Comparison of ENCODE assay signal across 15 cellular contexts in the genomic region with DNA sequence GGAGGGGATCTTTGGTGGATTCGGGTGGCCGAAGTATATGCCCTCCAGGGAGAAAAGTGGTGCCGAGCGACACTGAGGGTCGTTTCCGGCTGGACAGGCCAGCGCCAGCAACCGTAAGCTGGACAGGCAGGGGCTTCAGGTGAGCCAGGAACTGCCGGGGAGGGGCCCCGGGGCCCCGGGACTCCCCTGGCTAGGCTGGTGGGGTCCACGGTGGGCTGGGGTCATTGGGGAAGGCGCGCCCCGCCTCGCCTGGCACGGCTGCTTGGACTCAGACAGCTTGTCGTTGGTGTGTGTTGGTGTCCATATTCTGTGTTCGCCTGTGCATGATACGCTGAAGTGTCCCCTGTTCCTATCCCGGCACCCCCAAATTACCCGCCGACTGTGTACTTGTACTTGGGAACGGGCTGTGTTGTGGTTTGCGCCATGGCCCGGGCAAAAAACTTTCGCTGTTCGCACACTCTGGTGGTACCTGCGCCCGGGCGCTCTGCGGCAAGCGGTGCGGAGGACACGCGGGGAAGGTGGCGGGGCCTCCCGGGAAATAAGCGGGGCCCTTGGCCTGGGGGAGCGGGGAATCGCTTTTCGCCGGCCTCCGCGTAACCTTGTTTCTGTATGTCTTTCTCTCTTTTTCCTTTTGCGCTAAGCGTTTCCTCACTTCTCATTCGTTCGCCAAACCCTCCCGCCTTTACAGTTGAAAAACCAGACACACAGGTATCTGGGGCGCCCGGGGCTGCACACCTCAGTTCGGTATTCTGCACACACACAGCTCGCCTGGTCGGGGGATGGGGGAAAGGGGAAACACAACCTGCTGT. TPM values are rescaled to one million over a fixed set of nuclear protein-coding genes. Genes with fewer than 3 reads are reported as not detected.
A peak's percentile ranks its signal among the peaks of the same experiment; 100 is the strongest.
DNase-seq lines count a peak whose midpoint lies in the region; ATAC-seq and TF ChIP-seq lines count a peak whose summit lies in the region.
"Had no signal": no experiment of that assay in that cellular context is flagged by ENCODE, and none has a peak within 500 bp of the region (broad histone marks: within the 10 kb centered on the region; RNA-seq: fewer than 3 reads in every experiment).

No MANE protein-coding gene starts in this region.

- 59% methylated on average over 55 of the region's 55 CpGs for WGBS in prostate gland
- 47 to 60% (median 54%) methylated on average over 52 to 55 of the region's 55 CpGs for WGBS in spleen, 5 donors

- peaks cover 14% of the 10 kb centered on the region for H3K4me1 Mint-ChIP-seq in T-helper 1 cell treated with Interleukin-12 subunit alpha and Interleukin-12 subunit beta and Interleukin-4 antibody, amounts not matched to agents 30 μg/mL and 1 μg/mL, for 36 hours (ENCODE audit: low read depth)

- no peaks in the 10 kb centered on the region for H4K20me1 ChIP-seq in fibroblast of lung (ENCODE audit: control insufficient read depth, extremely low read depth, insufficient read depth, low read length)

- no peak overlapping the region for H3K27ac ChIP-seq in fibroblast of lung (ENCODE audit: insufficient read depth, low read length)
- H3K27ac ChIP-seq in prostate gland: no peak overlapping the region
- H3K27ac ChIP-seq in spleen: no peak overlapping the region
- H3K27ac ChIP-seq: A549 had no signal

- H3K4me1 ChIP-seq in NT2/D1 (ENCODE audit: insufficient read depth, insufficient read length): peaks cover 24% of the 10 kb centered on the region
- H3K4me1 ChIP-seq in fibroblast of lung (ENCODE audit: control insufficient read depth, extremely low read depth, insufficient read depth, low read length): no peaks in the 10 kb centered on the region
- H3K4me1 ChIP-seq in prostate gland (replicated peaks): no peaks in the 10 kb centered on the region
- peaks cover 0 to 47% (median 36%) of the 10 kb centered on the region in 6 donors for H3K4me1 ChIP-seq in spleen
- H3K4me1 ChIP-seq: A549 had no signal

- H3K36me3 Mint-ChIP-seq in T-helper 1 cell treated with Interleukin-12 subunit alpha and Interleukin-12 subunit beta and Interleukin-4 antibody, amounts not matched to agents 30 μg/mL and 1 μg/mL, for 36 hours (ENCODE audit: low read depth): no peaks in the 10 kb centered on the region

- peak overlapping the region; percentile 10 for H3K4me3 Mint-ChIP-seq in T-helper 1 cell treated with Interleukin-12 subunit alpha and Interleukin-12 subunit beta and Interleukin-4 antibody, amounts not matched to agents 30 μg/mL and 1 μg/mL, for 36 hours
- H3K4me3 Mint-ChIP-seq: activated CD4-positive, alpha-beta memory T cell treated with anti-CD3 and anti-CD28 coated beads, Interleukin-2, amount 10 ng/mL, durations not matched to agents 7 days and 5 days had no signal

- no peak overlapping the region for H2AFZ ChIP-seq in fibroblast of lung (ENCODE audit: low read length)

- H3K9me3 ChIP-seq in NT2/D1 (ENCODE audit: insufficient read depth, low read length): no peaks in the 10 kb centered on the region
- H3K9me3 ChIP-seq in fibroblast of lung (ENCODE audit: control insufficient read depth, insufficient read depth, low read depth, low read length): no peaks in the 10 kb centered on the region
- H3K9me3 ChIP-seq in prostate gland: no peaks in the 10 kb centered on the region
- no peaks in the 10 kb centered on the region for H3K9me3 ChIP-seq in spleen
- H3K9me3 ChIP-seq: A549 had no signal

- peak overlapping the region; percentile 41 for H3K4me3 ChIP-seq in NT2/D1 (ENCODE audit: insufficient read length, low read depth)
- no peak overlapping the region for H3K4me3 ChIP-seq in fibroblast of lung (replicated peaks in 1 of 4; ENCODE audit: control extremely low read depth in 1 of 4, insufficient read depth in 1 of 4, low read depth in 3 of 4, low read length in 4 of 4)
- H3K4me3 ChIP-seq in prostate gland: peak overlapping the region; percentile 8 to 9
- peak overlapping the region in 1 of 8 donors; percentile 60 for H3K4me3 ChIP-seq in spleen
- H3K4me3 ChIP-seq: A549 had no signal

- intact Hi-C loops in prostate gland (cut with DNase I): no loop called here
- intact Hi-C loops in spleen (cut with DNase I; ENCODE audit: low total_unique reads): no loop called here

- no peaks in the 10 kb centered on the region for H3K79me2 ChIP-seq in fibroblast of lung (ENCODE audit: control insufficient read depth, insufficient read depth, low read length)

- DNase-seq in T-helper 1 cell (no peak), NT2/D1 (ENCODE audit: low read depth, low spot score) (no peak), fibroblast of lung (ENCODE audit: low read depth in 2 of 2) (no peak), prostate gland (ENCODE audit: low spot score) (peak; percentile 25), hippocampal formation (lab: John Stamatoyannopoulos, UW) (no peak), spleen (no peak)
- DNase-seq: activated CD4-positive, alpha-beta memory T cell treated with anti-CD3 and anti-CD28 coated beads, Interleukin-2, amount 10 ng/mL, durations not matched to agents 7 days and 5 days; erythroblast; Karpas-422; left colon; NCI-H2227 treated with DMSO at 0.1 percent for 48 hours; right cardiac atrium had no signal

- no peaks in the 10 kb centered on the region for H3K9me3 Mint-ChIP-seq in T-helper 1 cell treated with Interleukin-12 subunit alpha and Interleukin-12 subunit beta and Interleukin-4 antibody, amounts not matched to agents 30 μg/mL and 1 μg/mL, for 36 hours
- H3K9me3 Mint-ChIP-seq: activated CD4-positive, alpha-beta memory T cell treated with anti-CD3 and anti-CD28 coated beads, Interleukin-2, amount 10 ng/mL, durations not matched to agents 7 days and 5 days had no signal

- H3K27me3 ChIP-seq in NT2/D1 (ENCODE audit: insufficient read depth, insufficient read length) (peaks cover 84% of the 10 kb centered on the region), fibroblast of lung (ENCODE audit: control insufficient read depth, insufficient read depth, low read length) (peaks cover 40% of the 10 kb centered on the region), prostate gland (replicated peaks; ENCODE audit: insufficient read depth) (peaks cover 16% of the 10 kb centered on the region), spleen (replicated peaks in 1 of 7) (peaks cover 0 to 93% (median 64%) of the 10 kb centered on the region in 7 donors)

- TF ChIP-seq POLR2A in prostate gland (IDR thresholded peaks at IDR 0.05) (no peak), spleen (IDR thresholded peaks at IDR 0.05) (no peak)

- peaks cover 76% of the 10 kb centered on the region for H3K27me3 Mint-ChIP-seq in T-helper 1 cell treated with Interleukin-12 subunit alpha and Interleukin-12 subunit beta and Interleukin-4 antibody, amounts not matched to agents 30 μg/mL and 1 μg/mL, for 36 hours (ENCODE audit: low read depth)

- TF ChIP-seq CTCF in fibroblast of lung (conservative IDR thresholded peaks at IDR 0.05 in 1 of 2, IDR thresholded peaks at IDR 0.05 in 1 of 2; ENCODE audit: low read depth in 1 of 2, low read length in 2 of 2) (no peak), prostate gland (IDR thresholded peaks at IDR 0.05) (no peak), spleen (IDR thresholded peaks at IDR 0.05 in 8 of 11, conservative IDR thresholded peaks at IDR 0.05 in 3 of 11) (no peak)

- H3K27ac Mint-ChIP-seq in T-helper 1 cell treated with Interleukin-12 subunit alpha and Interleukin-12 subunit beta and Interleukin-4 antibody, amounts not matched to agents 30 μg/mL and 1 μg/mL, for 36 hours: no peak overlapping the region
- H3K27ac Mint-ChIP-seq: activated CD4-positive, alpha-beta memory T cell treated with anti-CD3 and anti-CD28 coated beads, Interleukin-2, amount 10 ng/mL, durations not matched to agents 7 days and 5 days had no signal

- H3K9ac ChIP-seq in NT2/D1 (ENCODE audit: insufficient read length, low read depth): peak overlapping the region; percentile 47
- no peak overlapping the region for H3K9ac ChIP-seq in fibroblast of lung (ENCODE audit: insufficient read depth, low read length)

- ATAC-seq in GM21717 (IDR thresholded peaks at IDR 0.05; ENCODE audit: unreplicated experiment): no peak
- ATAC-seq: A549, left colon, right cardiac atrium had no signal

- H3K36me3 ChIP-seq in NT2/D1 (ENCODE audit: insufficient read depth, insufficient read length, low read length): no peaks in the 10 kb centered on the region
- no peaks in the 10 kb centered on the region for H3K36me3 ChIP-seq in fibroblast of lung (ENCODE audit: control insufficient read depth, insufficient read depth, low read length)
- H3K36me3 ChIP-seq in prostate gland: no peaks in the 10 kb centered on the region
- no peaks in the 10 kb centered on the region for H3K36me3 ChIP-seq in spleen

- H3K4me2 ChIP-seq in fibroblast of lung (ENCODE audit: extremely low read depth, insufficient read depth, low read length): peak overlapping the region; percentile 5
- H3K4me2 ChIP-seq: A549 had no signal

RNA-seq across cellular contexts. Expression of a gene that starts 3.2 kb away (rescaled TPM):
- 256 and 421 TPM in 2 replicates for total RNA-seq in fibroblast of lung
- polyA plus RNA-seq in fibroblast of lung: 1,357 and 1,384 TPM in 2 replicates
- polyA plus RNA-seq in fibroblast of lung (2012): 970 and 1,051 TPM in 2 replicates
- 2,729 and 3,468 TPM in 2 replicates for polyA minus RNA-seq in fibroblast of lung (ENCODE audit: low replicate concordance)
- 100 to 1,000 TPM; 644 to 900 TPM for total RNA-seq in prostate gland
- total RNA-seq in spleen: 100 to 1,000 TPM; 745 to 849 (median 769) TPM
- 100 to 1,000 TPM; 722 to 854 (median 771) TPM for polyA plus RNA-seq in spleen

RNA-seq across cellular contexts. Expression of a gene that starts 5.0 kb away (rescaled TPM):
- total RNA-seq in fibroblast of lung (0.33 and 0.51 TPM in 2 replicates), prostate gland (1 to 10 TPM in 1 of 2 donors, under 1 TPM in 1; 0.50 to 1.8 TPM), spleen (1 to 10 TPM in 2 of 7 donors, under 1 TPM in 3, not detected in 2; 0.44 to 1.1 (median 0.70) TPM)
- polyA plus RNA-seq in fibroblast of lung (0.28 and 0.32 TPM in 2 replicates), spleen (under 1 TPM; 0.18 to 0.32 (median 0.22) TPM)
- polyA plus RNA-seq in fibroblast of lung (2012): 0.59 and 0.74 TPM in 2 replicates
- polyA minus RNA-seq in fibroblast of lung (ENCODE audit: low replicate concordance): not detected in 2 replicates
- polyA plus RNA-seq: A549 had no signal

Comparison
In these comparisons a context has a peak if more than half of its experiments do, and no peak if none do; other contexts are left out.
1. H3K4me3 ChIP-seq: peak in NT2/D1 (single experiment) and prostate gland (2 of 2); none in fibroblast of lung (0 of 4).